Comparison of ENCODE assay signal across 20 cellular contexts in genomic region chr1:229293528-229294204, GRCh38.
"Had no signal": no experiment of that assay in that cellular context is flagged by ENCODE, and none has a peak within 500 bp of the region (broad histone marks: within the 10 kb centered on the region; RNA-seq: fewer than 3 reads in every experiment).

No MANE protein-coding gene starts in this region.

- H3K27ac ChIP-seq: left lung, stomach, thoracic aorta, VCaP had no signal

- H3K27me3 ChIP-seq: left lung, stomach had no signal

- DNase-seq: activated CD4-positive, alpha-beta memory T cell treated with anti-CD3 and anti-CD28 coated beads, Interleukin-2, amount 10 ng/mL, durations not matched to agents 7 days and 5 days; activated effector memory CD4-positive, alpha-beta T cell treated with anti-CD3 and anti-CD28 coated beads, Interleukin-2, amount 50 U/mL, for 16 hours; activated T-cell treated with anti-CD3 and anti-CD28 coated beads, Interleukin-2, amount 50 U/mL, for 24 hours; cerebellar nuclear complex; effector CD8-positive, alpha-beta T cell; foreskin fibroblast; hippocampal formation; kidney; left lung; right cardiac atrium; small intestine; stimulated activated CD4-positive, alpha-beta T cell treated with anti-CD3 and anti-CD28 coated beads, Interleukin-4, amount 100 ng/mL, for 24 hours; stimulated activated CD8-positive, alpha-beta memory T cell treated with anti-CD3 and anti-CD28 coated beads, Interleukin-4, amount 100 ng/mL, for 48 hours; stomach; T-helper 9 cell had no signal

- ATAC-seq: left lung, right cardiac atrium had no signal

- H3K9me3 ChIP-seq: left lung, stomach, thoracic aorta had no signal

- H3K27ac Mint-ChIP-seq: activated CD4-positive, alpha-beta memory T cell treated with anti-CD3 and anti-CD28 coated beads, Interleukin-2, amount 10 ng/mL, durations not matched to agents 7 days and 5 days; activated naive CD8-positive, alpha-beta T cell; activated T-cell treated with anti-CD3 and anti-CD28 coated beads, Interleukin-2, amount 50 U/mL, for 24 hours; nephron; progenitor cell of endocrine pancreas had no signal

- H3K4me3 Mint-ChIP-seq: activated CD4-positive, alpha-beta memory T cell treated with anti-CD3 and anti-CD28 coated beads, Interleukin-2, amount 10 ng/mL, durations not matched to agents 7 days and 5 days; activated naive CD8-positive, alpha-beta T cell; activated T-cell treated with anti-CD3 and anti-CD28 coated beads, Interleukin-2, amount 50 U/mL, for 24 hours; nephron had no signal

- H3K27me3 Mint-ChIP-seq: activated CD4-positive, alpha-beta memory T cell treated with anti-CD3 and anti-CD28 coated beads, Interleukin-2, amount 10 ng/mL, durations not matched to agents 7 days and 5 days; activated naive CD8-positive, alpha-beta T cell; activated T-cell treated with anti-CD3 and anti-CD28 coated beads, Interleukin-2, amount 50 U/mL, for 24 hours; progenitor cell of endocrine pancreas had no signal

- FAIRE-seq: kidney, small intestine had no signal

- H3K9me3 Mint-ChIP-seq: nephron had no signal

- H3K4me1 ChIP-seq: left lung had no signal

- H3K4me3 ChIP-seq: left lung, stomach, thoracic aorta had no signal
